ENCODE assay signal across 2 cellular contexts in genomic region chr7:110856704-110857103, GRCh38.
A peak's percentile ranks its signal among the peaks of the same experiment; 100 is the strongest.
TF ChIP-seq lines count a peak whose summit lies in the region.

No MANE protein-coding gene starts in this region.

TF ChIP-seq in IMR-90, 13 proteins besides CTCF, POLR2A, EP300 and RAD21:
- TF ChIP-seq MXI1 (IDR thresholded peaks at IDR 0.05; ENCODE audit: borderline replicate concordance, low read depth, low read length) (no peak), NFE2L2 (IDR thresholded peaks at IDR 0.05; ENCODE audit: low read depth, low read length) (peak; percentile 59; the same call in 1 of the 2 replicates)
TF ChIP-seq in IMR-90: peak in this region for 1.

TF ChIP-seq in K562, 482 proteins besides CTCF, POLR2A, EP300 and RAD21:
- TF ChIP-seq NFE2L1 (tag; IDR thresholded peaks at IDR 0.05; ENCODE audit: borderline replicate concordance, low read depth), result peak; percentile 67; the same call in 1 of the 2 replicates
- TF ChIP-seq MAFF (IDR thresholded peaks at IDR 0.05; ENCODE audit: low read length), result peak; percentile 39; the same call in 1 of the 2 replicates
- no peak for TF ChIP-seq E2F1 (CRISPR knock-in tag; IDR thresholded peaks at IDR 0.05)
- TF ChIP-seq ZNF644 (tag; IDR thresholded peaks at IDR 0.05; ENCODE audit: low read depth), result no peak
- peak; percentile 31; the same call in 1 of the 2 replicates for TF ChIP-seq MAFK (IDR thresholded peaks at IDR 0.05; ENCODE audit: low read length)
- no peak for TF ChIP-seq SIN3B (IDR thresholded peaks at IDR 0.05; ENCODE audit: low read depth)
- no peak for TF ChIP-seq MTA3 (IDR thresholded peaks at IDR 0.05; ENCODE audit: borderline replicate concordance)
- no peak for TF ChIP-seq FOXA1 (IDR thresholded peaks at IDR 0.05; ENCODE audit: borderline replicate concordance)
- TF ChIP-seq SNRNP70 (optimal IDR thresholded peaks at IDR 0.05; ENCODE audit: low read depth, low read length), result no peak
- no peak for TF ChIP-seq TEAD4 (IDR thresholded peaks at IDR 0.05; ENCODE audit: low read length)
- no peak for TF ChIP-seq TEAD4 (CRISPR knock-in tag; IDR thresholded peaks at IDR 0.05; ENCODE audit: borderline replicate concordance)
- no peak for TF ChIP-seq FOXJ3 (CRISPR knock-in tag; IDR thresholded peaks at IDR 0.05)
- TF ChIP-seq, protein P1, sequence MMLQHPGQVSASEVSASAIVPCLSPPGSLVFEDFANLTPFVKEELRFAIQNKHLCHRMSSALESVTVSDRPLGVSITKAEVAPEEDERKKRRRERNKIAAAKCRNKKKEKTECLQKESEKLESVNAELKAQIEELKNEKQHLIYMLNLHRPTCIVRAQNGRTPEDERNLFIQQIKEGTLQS (IDR thresholded peaks at IDR 0.05), result peak; percentile 68
- TF ChIP-seq, protein P1 (CRISPR knock-in tag; conservative IDR thresholded peaks at IDR 0.05), result no peak
- TF ChIP-seq PHB2 (IDR thresholded peaks at IDR 0.05; ENCODE audit: low read depth), result no peak
- no peak for TF ChIP-seq MTF1 (CRISPR knock-in tag; IDR thresholded peaks at IDR 0.05; ENCODE audit: borderline replicate concordance)
- TF ChIP-seq NR0B1 (IDR thresholded peaks at IDR 0.05; ENCODE audit: partially characterized antibody), result no peak
- no peak for TF ChIP-seq TARDBP (IDR thresholded peaks at IDR 0.05)
- peak; percentile 42; the same call in 1 of the 2 replicates for TF ChIP-seq JUND (IDR thresholded peaks at IDR 0.05; ENCODE audit: borderline replicate concordance, low read depth, low read length)
- peak; percentile 38; the same call in 1 of the 3 replicates for TF ChIP-seq JUND (tag; IDR thresholded peaks at IDR 0.05; ENCODE audit: borderline replicate concordance, low read depth, low read length)
- TF ChIP-seq DNMT1 (IDR thresholded peaks at IDR 0.05), result no peak
- TF ChIP-seq, protein P2, sequence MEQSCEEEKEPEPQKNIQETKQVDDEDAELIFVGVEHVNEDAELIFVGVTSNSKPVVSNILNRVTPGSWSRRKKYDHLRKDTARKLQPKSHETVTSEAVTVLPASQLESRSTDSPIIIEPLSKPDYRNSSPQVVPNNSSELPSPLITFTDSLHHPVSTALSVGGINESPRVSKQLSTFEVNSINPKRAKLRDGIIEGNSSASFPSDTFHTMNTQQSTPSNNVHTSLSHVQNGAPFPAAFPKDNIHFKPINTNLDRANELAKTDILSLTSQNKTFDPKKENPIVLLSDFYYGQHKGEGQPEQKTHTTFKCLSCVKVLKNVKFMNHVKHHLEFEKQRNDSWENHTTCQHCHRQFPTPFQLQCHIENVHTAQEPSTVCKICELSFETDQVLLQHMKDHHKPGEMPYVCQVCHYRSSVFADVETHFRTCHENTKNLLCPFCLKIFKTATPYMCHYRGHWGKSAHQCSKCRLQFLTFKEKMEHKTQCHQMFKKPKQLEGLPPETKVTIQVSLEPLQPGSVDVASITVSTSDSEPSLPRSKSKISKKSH (CRISPR knock-in tag; IDR thresholded peaks at IDR 0.05), result no peak
- TF ChIP-seq NFIC (IDR thresholded peaks at IDR 0.05), result no peak
- TF ChIP-seq NFE2 (IDR thresholded peaks at IDR 0.05; ENCODE audit: low read depth), result peak; percentile 57; the same call in 1 of the 2 replicates
- TF ChIP-seq TAF15 (IDR thresholded peaks at IDR 0.05; ENCODE audit: low read depth, low read length), result no peak
- no peak for TF ChIP-seq CBX3 (IDR thresholded peaks at IDR 0.05; ENCODE audit: borderline replicate concordance in 1 of 2, low read length in 2 of 2)
- TF ChIP-seq C11orf30 (IDR thresholded peaks at IDR 0.05; ENCODE audit: low read depth), result peak; percentile 50; the same call in 1 of the 2 replicates
- TF ChIP-seq MAFG (tag; conservative IDR thresholded peaks at IDR 0.05), result peak; percentile 78
- TF ChIP-seq ELF1 (tag; IDR thresholded peaks at IDR 0.05), result no peak
- peak; percentile 33; the same call in 1 of the 2 replicates for TF ChIP-seq ZNF316 (IDR thresholded peaks at IDR 0.05)
- no peak for TF ChIP-seq PHF8 (IDR thresholded peaks at IDR 0.05; ENCODE audit: borderline replicate concordance, low read length)
